Comparison of ENCODE assay signal across 21 cellular contexts in genomic region chr10:1294748-1295147, GRCh38.
DNase-seq lines count a peak whose midpoint lies in the region; ATAC-seq and TF ChIP-seq lines count a peak whose summit lies in the region.
"Had no signal": no experiment of that assay in that cellular context is flagged by ENCODE, and none has a peak within 500 bp of the region (broad histone marks: within the 10 kb centered on the region; RNA-seq: fewer than 3 reads in every experiment).

No MANE protein-coding gene starts in this region.

- H3K27me3 Mint-ChIP-seq in brain, result peaks cover 4% of the 10 kb centered on the region
- peaks cover 3% of the 10 kb centered on the region for H3K27me3 Mint-ChIP-seq in neural crest cell (ENCODE audit: low read depth)

- ATAC-seq in GM19452 (IDR thresholded peaks at IDR 0.05; ENCODE audit: unreplicated experiment), result no peak
- no peak for ATAC-seq in HG03378 (IDR thresholded peaks at IDR 0.05; ENCODE audit: unreplicated experiment)
- ATAC-seq in GM21825 (IDR thresholded peaks at IDR 0.05; ENCODE audit: unreplicated experiment), result no peak
- ATAC-seq: HepG2, K562, Right ventricle myocardium inferior had no signal

- TF ChIP-seq POLR2A in testis (IDR thresholded peaks at IDR 0.05), result no peak

- H3K4me1 Mint-ChIP-seq in brain, result peaks cover 89% of the 10 kb centered on the region
- peaks cover 38% of the 10 kb centered on the region for H3K4me1 Mint-ChIP-seq in neural crest cell

- intact Hi-C loops in testis (cut with DNase I; ENCODE audit: low total_unique reads), result no loop called here

- DNase-seq in SHP77 (lab: John Stamatoyannopoulos, UW), result peak; percentile 26 to 65
- no peak for DNase-seq in neural crest cell (ENCODE audit: low read depth, low spot score)
- peak; percentile 6 for DNase-seq in testis
- DNase-seq: DMS79, MG63, NCI-H1417, NCI-H187 treated with DMSO at 0.1 percent for 48 hours, NCI-H345, NCI-H524 treated with DMSO at 0.1 percent for 48 hours, NCI-H82, OCI-M1 had no signal

- H3K9me3 Mint-ChIP-seq in brain (peaks cover 0 to 3% (median 0%) of the 10 kb centered on the region in 5 experiments), neural crest cell (no peaks in the 10 kb centered on the region)

- WGBS in testis, 2 donors, result 85 to 86% methylated on average over 3 to 7 of the region's 7 CpGs

- no peaks in the 10 kb centered on the region for H3K27me3 ChIP-seq in testis
- H3K27me3 ChIP-seq: BE2C, MG63 had no signal

- H3K36me3 ChIP-seq in testis (ENCODE audit: low read depth, missing control alignments), result no peaks in the 10 kb centered on the region
- H3K36me3 ChIP-seq: BE2C, MG63 had no signal

- peaks cover 7% of the 10 kb centered on the region for H3K4me1 ChIP-seq in testis

- TF ChIP-seq CTCF in brain (conservative IDR thresholded peaks at IDR 0.05) (no peak), neural crest cell (conservative IDR thresholded peaks at IDR 0.05) (no peak), testis (IDR thresholded peaks at IDR 0.05) (no peak)

- no peak overlapping the region for H3K4me3 ChIP-seq in testis
- H3K4me3 ChIP-seq: K562, MG63, SK-N-MC had no signal

- H3K27ac Mint-ChIP-seq in brain, result peak overlapping the region in 3 of 5 experiments; percentile 3 to 91 (median 24)
- no peak overlapping the region for H3K27ac Mint-ChIP-seq in neural crest cell (ENCODE audit: unreplicated experiment)

- no peaks in the 10 kb centered on the region for H3K9me3 ChIP-seq in testis
- H3K9me3 ChIP-seq: BE2C, MG63 had no signal

- H3K4me3 Mint-ChIP-seq in brain (no peak overlapping the region), neural crest cell (peak overlapping the region; percentile 28)

- H3K36me3 Mint-ChIP-seq in brain, result no peaks in the 10 kb centered on the region
- H3K36me3 Mint-ChIP-seq in neural crest cell (ENCODE audit: low read depth), result no peaks in the 10 kb centered on the region

- no peak overlapping the region for H3K27ac ChIP-seq in testis
- H3K27ac ChIP-seq: HL-60, SK-N-MC had no signal
